Comparison of ENCODE assay signal across 29 cellular contexts in the genomic region with DNA sequence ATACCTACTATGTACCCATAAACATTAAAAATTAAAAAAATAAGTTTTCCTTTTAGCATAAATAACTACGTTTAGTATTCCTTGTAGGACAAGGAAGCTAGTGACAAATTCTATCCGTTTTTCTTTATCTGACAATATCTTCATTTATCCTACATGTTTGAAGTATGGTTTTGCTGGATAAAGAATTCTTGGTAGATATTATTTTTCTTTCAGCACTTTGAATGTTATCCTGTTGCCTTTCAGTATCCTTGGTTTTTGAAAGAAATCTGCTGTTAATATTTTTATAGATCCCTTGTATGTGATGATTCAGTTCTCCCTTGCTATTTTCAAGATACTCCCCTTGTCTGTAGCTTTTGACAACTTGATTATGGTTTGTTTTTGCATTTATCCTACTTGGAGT.
"Had no signal": no experiment of that assay in that cellular context is flagged by ENCODE, and none has a peak within 500 bp of the region (broad histone marks: within the 10 kb centered on the region; RNA-seq: fewer than 3 reads in every experiment).

No MANE protein-coding gene starts in this region.

- H3K9me3 ChIP-seq: neutrophil, sigmoid colon, thyroid gland, vagina had no signal

- H3K4me3 ChIP-seq: psoas muscle, right lobe of liver, sigmoid colon, stomach, thoracic aorta, thyroid gland, tibial nerve, upper lobe of left lung, vagina had no signal

- H3K9ac ChIP-seq: parathyroid adenoma had no signal

- FAIRE-seq: urothelium cell line had no signal

- H3K27ac Mint-ChIP-seq: natural killer cell treated with Interleukin-12 subunit alpha and Interleukin-12 subunit beta and Interleukin-15 and Interleukin-18, amount 100 ng/mL, for 72 hours; nephron progenitor cell; progenitor cell of endocrine pancreas; stimulated activated effector memory CD8-positive, alpha-beta T cell treated with anti-CD3 and anti-CD28 coated beads, Interleukin-12 subunit alpha, Interleukin-12 subunit beta, amount 100 ng/mL, for 72 hours; stimulated activated naive B cell treated with anti-CD40 and anti-IgM and Interleukin-4, amounts not matched to agents 10 μg/mL and 1 μg/mL and 100 μg/mL, for 72 hours; stimulated activated naive CD8-positive, alpha-beta T cell treated with anti-CD3 and anti-CD28 coated beads, Interleukin-15, Interleukin-2, amounts not matched to agents 100 ng/mL and 50 ng/mL, for 24 hours had no signal

- H3K36me3 ChIP-seq: neutrophil, right lobe of liver, sigmoid colon, thoracic aorta, thyroid gland had no signal

- ATAC-seq: natural killer cell treated with Interleukin-12 subunit alpha and Interleukin-12 subunit beta and Interleukin-15 and Interleukin-18, amount 100 ng/mL, for 72 hours; psoas muscle; right cardiac atrium; right lobe of liver; stimulated activated effector memory CD8-positive, alpha-beta T cell treated with anti-CD3 and anti-CD28 coated beads, Interleukin-12 subunit alpha, Interleukin-12 subunit beta, amount 100 ng/mL, for 72 hours; stimulated activated naive B cell treated with anti-CD40 and anti-IgM and Interleukin-4, amounts not matched to agents 10 μg/mL and 1 μg/mL and 100 μg/mL, for 72 hours had no signal

- H3K4me1 Mint-ChIP-seq: nephron progenitor cell; neural crest cell; stimulated activated effector memory CD8-positive, alpha-beta T cell treated with anti-CD3 and anti-CD28 coated beads, Interleukin-12 subunit alpha, Interleukin-12 subunit beta, amount 100 ng/mL, for 72 hours; stimulated activated naive B cell treated with anti-CD40 and anti-IgM and Interleukin-4, amounts not matched to agents 10 μg/mL and 1 μg/mL and 100 μg/mL, for 72 hours had no signal

- H3K27me3 Mint-ChIP-seq: progenitor cell of endocrine pancreas; stimulated activated naive B cell treated with anti-CD40 and anti-IgM and Interleukin-4, amounts not matched to agents 10 μg/mL and 1 μg/mL and 100 μg/mL, for 72 hours; stimulated activated naive CD8-positive, alpha-beta T cell treated with anti-CD3 and anti-CD28 coated beads, Interleukin-15, Interleukin-2, amounts not matched to agents 100 ng/mL and 50 ng/mL, for 24 hours had no signal

- H3K27ac ChIP-seq: neutrophil, parathyroid adenoma, psoas muscle, right lobe of liver, sigmoid colon, stomach, thoracic aorta, thyroid gland, tibial nerve, upper lobe of left lung, vagina had no signal

- DNase-seq: nephron progenitor cell; nucleus accumbens; posterior cingulate gyrus; psoas muscle; right cardiac atrium; right lobe of liver; sigmoid colon; small intestine; stimulated activated CD4-positive, alpha-beta T cell treated with anti-CD3 and anti-CD28 coated beads, Interleukin-15, amount 100 ng/mL, for 24 hours; stimulated activated CD4-positive, alpha-beta T cell treated with anti-CD3 and anti-CD28 coated beads, Interleukin-2, amount 100 ng/mL, for 24 hours; stimulated activated CD4-positive, alpha-beta T cell treated with anti-CD3 and anti-CD28 coated beads, Interleukin-2, amount 100 ng/mL, for 48 hours; stimulated activated CD4-positive, alpha-beta T cell treated with anti-CD3 and anti-CD28 coated beads, Interleukin-4, amount 100 ng/mL, for 24 hours; stimulated activated naive B cell treated with anti-CD40 and anti-IgM and Interleukin-4, amounts not matched to agents 10 μg/mL and 1 μg/mL and 100 μg/mL, for 72 hours; stimulated activated naive CD4-positive, alpha-beta T cell treated with Interleukin-2 at 50 U/mL for 16 hours; stomach; thyroid gland; trophoblast cell; upper lobe of left lung had no signal

- H3K4me3 Mint-ChIP-seq: natural killer cell treated with Interleukin-12 subunit alpha and Interleukin-12 subunit beta and Interleukin-15 and Interleukin-18, amount 100 ng/mL, for 72 hours; nephron progenitor cell; neural crest cell; stimulated activated effector memory CD8-positive, alpha-beta T cell treated with anti-CD3 and anti-CD28 coated beads, Interleukin-12 subunit alpha, Interleukin-12 subunit beta, amount 100 ng/mL, for 72 hours; stimulated activated naive B cell treated with anti-CD40 and anti-IgM and Interleukin-4, amounts not matched to agents 10 μg/mL and 1 μg/mL and 100 μg/mL, for 72 hours; stimulated activated naive CD8-positive, alpha-beta T cell treated with anti-CD3 and anti-CD28 coated beads, Interleukin-15, Interleukin-2, amounts not matched to agents 100 ng/mL and 50 ng/mL, for 24 hours had no signal

- H3K4me1 ChIP-seq: parathyroid adenoma, psoas muscle, right lobe of liver, sigmoid colon, stomach, thyroid gland, tibial nerve, upper lobe of left lung, vagina had no signal
